1 cellular context compared by ENCODE assay signal in the genomic region with DNA sequence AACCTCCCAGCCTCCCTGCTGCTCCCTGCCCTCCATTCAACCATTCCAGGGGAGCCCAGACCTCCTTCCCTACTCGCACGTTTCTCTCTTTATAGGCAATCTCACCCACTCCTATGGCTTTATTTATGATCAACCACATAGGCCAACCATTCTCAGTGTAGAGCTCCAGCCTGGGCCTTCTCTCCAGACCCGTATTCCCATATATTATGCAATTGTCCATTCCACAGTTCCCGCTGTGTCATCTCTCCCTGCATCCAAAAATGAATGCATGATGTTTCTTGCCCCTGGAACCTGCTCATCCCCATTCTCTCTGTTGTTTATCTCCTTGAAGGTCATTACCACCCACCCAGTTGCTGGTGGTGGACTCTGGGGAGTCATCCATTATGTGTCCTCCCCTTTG.
TF ChIP-seq lines count a peak whose summit lies in the region.

No MANE protein-coding gene starts in this region.

TF ChIP-seq in K562, 482 proteins besides CTCF, POLR2A, EP300 and RAD21:
- TF ChIP-seq ARID2 (IDR thresholded peaks at IDR 0.05) (no peak), ETV1 (tag; conservative IDR thresholded peaks at IDR 0.05; ENCODE audit: low read depth) (no peak), TCF3 (CRISPR knock-in tag; IDR thresholded peaks at IDR 0.05) (no peak), KAT8 (IDR thresholded peaks at IDR 0.05; ENCODE audit: low read depth) (no peak), DACH1 (IDR thresholded peaks at IDR 0.05; ENCODE audit: partially characterized antibody) (no peak), NCOA4 (IDR thresholded peaks at IDR 0.05; ENCODE audit: partially characterized antibody) (no peak), POLR2G (IDR thresholded peaks at IDR 0.05; ENCODE audit: low read depth, low read length) (no peak)
- TF ChIP-seq, protein P1, sequence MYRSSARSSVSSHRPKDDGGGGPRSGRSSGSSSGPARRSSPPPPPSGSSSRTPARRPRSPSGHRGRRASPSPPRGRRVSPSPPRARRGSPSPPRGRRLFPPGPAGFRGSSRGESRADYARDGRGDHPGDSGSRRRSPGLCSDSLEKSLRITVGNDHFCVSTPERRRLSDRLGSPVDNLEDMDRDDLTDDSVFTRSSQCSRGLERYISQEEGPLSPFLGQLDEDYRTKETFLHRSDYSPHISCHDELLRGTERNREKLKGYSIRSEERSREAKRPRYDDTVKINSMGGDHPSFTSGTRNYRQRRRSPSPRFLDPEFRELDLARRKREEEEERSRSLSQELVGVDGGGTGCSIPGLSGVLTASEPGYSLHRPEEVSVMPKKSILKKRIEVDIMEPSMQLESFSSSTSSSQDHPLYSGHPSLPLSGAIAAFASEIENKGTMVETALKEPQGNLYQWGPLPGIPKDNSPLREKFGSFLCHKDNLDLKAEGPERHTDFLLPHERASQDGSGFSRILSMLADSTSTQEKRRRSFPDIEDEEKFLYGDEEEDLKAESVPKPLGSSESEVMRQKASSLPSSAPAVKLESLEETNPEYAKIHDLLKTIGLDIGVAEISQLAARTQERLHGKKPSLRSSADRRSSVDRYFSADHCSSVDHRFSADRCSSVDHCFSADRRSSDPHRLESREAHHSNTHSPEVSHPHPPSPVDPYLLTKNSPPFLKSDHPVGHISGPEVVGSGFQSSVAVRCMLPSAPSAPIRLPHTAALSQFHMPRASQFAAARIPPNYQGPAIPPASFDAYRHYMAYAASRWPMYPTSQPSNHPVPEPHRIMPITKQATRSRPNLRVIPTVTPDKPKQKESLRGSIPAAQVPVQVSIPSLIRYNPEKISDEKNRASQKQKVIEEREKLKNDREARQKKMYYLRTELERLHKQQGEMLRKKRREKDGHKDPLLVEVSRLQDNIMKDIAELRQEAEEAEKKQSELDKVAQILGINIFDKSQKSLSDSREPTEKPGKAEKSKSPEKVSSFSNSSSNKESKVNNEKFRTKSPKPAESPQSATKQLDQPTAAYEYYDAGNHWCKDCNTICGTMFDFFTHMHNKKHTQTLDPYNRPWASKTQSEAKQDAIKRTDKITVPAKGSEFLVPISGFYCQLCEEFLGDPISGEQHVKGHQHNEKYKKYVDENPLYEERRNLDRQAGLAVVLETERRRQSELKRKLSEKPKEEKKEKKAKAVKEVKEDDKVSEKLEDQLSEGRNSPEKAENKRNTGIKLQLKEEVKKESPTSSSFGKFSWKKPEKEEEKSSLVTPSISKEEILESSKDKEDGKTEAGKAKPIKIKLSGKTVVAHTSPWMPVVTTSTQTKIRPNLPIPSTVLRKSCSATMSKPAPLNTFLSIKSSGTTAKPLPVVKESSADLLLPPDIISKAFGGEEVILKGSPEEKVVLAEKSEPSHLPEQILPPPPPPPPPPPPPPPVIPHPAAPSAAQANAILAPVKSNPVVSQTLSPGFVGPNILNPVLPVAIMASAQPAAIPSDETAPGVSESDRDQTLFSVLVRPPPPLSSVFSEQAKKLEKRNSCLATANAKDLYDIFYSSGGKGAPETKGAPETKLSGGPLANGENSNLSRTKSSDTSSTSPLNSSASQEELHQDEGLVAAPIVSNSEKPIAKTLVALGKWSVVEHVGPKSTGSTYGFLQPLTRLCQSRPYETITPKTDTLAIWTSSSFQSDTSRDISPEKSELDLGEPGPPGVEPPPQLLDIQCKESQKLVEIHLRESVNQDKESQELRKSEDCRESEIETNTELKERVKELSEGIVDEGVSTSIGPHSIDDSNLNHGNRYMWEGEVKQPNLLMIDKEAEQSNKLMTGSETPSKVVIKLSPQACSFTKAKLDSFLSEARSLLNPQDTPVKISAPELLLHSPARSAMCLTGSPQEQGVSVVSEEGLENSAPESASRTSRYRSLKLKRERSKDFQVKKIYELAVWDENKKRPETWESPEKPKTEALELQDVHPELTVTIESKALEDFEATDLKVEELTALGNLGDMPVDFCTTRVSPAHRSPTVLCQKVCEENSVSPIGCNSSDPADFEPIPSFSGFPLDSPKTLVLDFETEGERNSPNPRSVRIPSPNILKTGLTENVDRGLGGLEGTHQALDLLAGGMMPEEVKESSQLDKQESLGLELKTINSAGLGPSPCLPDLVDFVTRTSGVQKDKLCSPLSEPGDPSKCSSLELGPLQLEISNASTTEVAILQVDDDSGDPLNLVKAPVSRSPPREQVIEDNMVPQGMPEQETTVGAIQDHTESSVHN (IDR thresholded peaks at IDR 0.05; ENCODE audit: borderline replicate concordance in 1 of 2, low read depth in 1 of 2): no peak
